ENCODE assay signal across 8 cellular contexts in the genomic region with DNA sequence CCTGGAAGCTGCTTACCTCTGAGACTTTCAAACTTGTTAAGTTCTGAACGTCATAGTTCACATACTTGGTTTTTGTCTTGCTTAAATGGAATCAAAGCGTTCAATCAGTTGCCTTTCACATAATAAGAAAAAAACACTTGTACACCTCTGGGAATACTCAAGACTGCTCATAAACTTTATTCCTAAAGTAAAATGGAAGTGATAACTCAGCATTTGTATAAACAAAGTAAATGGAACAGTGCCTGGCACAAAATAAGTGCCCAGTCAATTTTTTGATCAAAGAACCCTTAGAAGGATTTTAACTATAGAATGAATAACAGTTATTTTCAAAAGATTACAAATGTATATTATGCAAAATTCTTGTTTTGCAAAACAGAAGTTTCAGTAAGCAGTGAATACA. TPM values are rescaled to one million over a fixed set of nuclear protein-coding genes. Genes with fewer than 3 reads are reported as not detected.
DNase-seq lines count a peak whose midpoint lies in the region; ATAC-seq and TF ChIP-seq lines count a peak whose summit lies in the region.

No MANE protein-coding gene starts in this region.

- H3K36me3 Mint-ChIP-seq in HFFc6 (ENCODE audit: low read depth), result peaks cover 14% of the 10 kb centered on the region
- peaks cover 34% of the 10 kb centered on the region for H3K36me3 Mint-ChIP-seq in activated T-helper 2 cell treated with anti-CD3 and anti-CD28 coated beads, Interferon-gamma antibody, Interleukin-2, Interleukin-4, amounts not matched to agents 10 μg/mL and 5 μg/mL and 100 μg/mL, durations not matched to agents 14 hours and 24 hours and 36 hours (ENCODE audit: low read depth)
- peaks cover 11% of the 10 kb centered on the region for H3K36me3 Mint-ChIP-seq in stimulated activated memory B cell treated with anti-CD40 and anti-IgM and Interleukin-4, amounts not matched to agents 10 μg/mL and 1 μg/mL and 100 μg/mL, for 72 hours

- H3K9me3 Mint-ChIP-seq in HFFc6, result no peaks in the 10 kb centered on the region
- no peaks in the 10 kb centered on the region for H3K9me3 Mint-ChIP-seq in activated T-helper 2 cell treated with anti-CD3 and anti-CD28 coated beads, Interferon-gamma antibody, Interleukin-2, Interleukin-4, amounts not matched to agents 10 μg/mL and 5 μg/mL and 100 μg/mL, durations not matched to agents 14 hours and 24 hours and 36 hours
- H3K9me3 Mint-ChIP-seq in stimulated activated memory B cell treated with anti-CD40 and anti-IgM and Interleukin-4, amounts not matched to agents 10 μg/mL and 1 μg/mL and 100 μg/mL, for 72 hours, result no peaks in the 10 kb centered on the region

- intact Hi-C loops in activated T-helper 2 cell treated with anti-CD3 and anti-CD28 coated beads, Interferon-gamma antibody, Interleukin-2, Interleukin-4, amounts not matched to agents 10 μg/mL and 5 μg/mL and 100 μg/mL, durations not matched to agents 14 hours and 24 hours and 36 hours (cut with micrococcal nuclease), result loop anchor here (5.0 kb wide), 2 partner anchors 801 to 1501 kb away; partner anchors contain the start of gene KCNH8

- DNase-seq in HFFc6 (no peak), NCI-H1092 (lab: John Stamatoyannopoulos, UW) (no peak), NCI-H1930 (lab: John Stamatoyannopoulos, UW) (no peak), AML-193 (lab: John Stamatoyannopoulos, UW) (no peak)
- DNase-seq in activated T-helper 2 cell treated with anti-CD3 and anti-CD28 coated beads, Interferon-gamma antibody, Interleukin-2, Interleukin-4, amounts not matched to agents 10 μg/mL and 5 μg/mL and 100 μg/mL, durations not matched to agents 14 hours and 24 hours and 36 hours (ENCODE audit: low spot score), result no peak

- no peaks in the 10 kb centered on the region for H3K27me3 ChIP-seq in iPS-15b (ENCODE audit: control insufficient read depth, insufficient read depth, low read length)

- H3K27me3 Mint-ChIP-seq in HFFc6 (ENCODE audit: insufficient read depth), result no peaks in the 10 kb centered on the region; the same call in none of the 2 replicates
- peaks cover 2% of the 10 kb centered on the region for H3K27me3 Mint-ChIP-seq in activated T-helper 2 cell treated with anti-CD3 and anti-CD28 coated beads, Interferon-gamma antibody, Interleukin-2, Interleukin-4, amounts not matched to agents 10 μg/mL and 5 μg/mL and 100 μg/mL, durations not matched to agents 14 hours and 24 hours and 36 hours (ENCODE audit: low read depth)
- no peaks in the 10 kb centered on the region for H3K27me3 Mint-ChIP-seq in stimulated activated memory B cell treated with anti-CD40 and anti-IgM and Interleukin-4, amounts not matched to agents 10 μg/mL and 1 μg/mL and 100 μg/mL, for 72 hours

- H3K9me3 ChIP-seq in iPS-15b (ENCODE audit: control insufficient read depth, insufficient read depth, low read length), result no peaks in the 10 kb centered on the region

- peak overlapping the region; percentile 98 for H3K4me3 Mint-ChIP-seq in HFFc6
- H3K4me3 Mint-ChIP-seq in activated T-helper 2 cell treated with anti-CD3 and anti-CD28 coated beads, Interferon-gamma antibody, Interleukin-2, Interleukin-4, amounts not matched to agents 10 μg/mL and 5 μg/mL and 100 μg/mL, durations not matched to agents 14 hours and 24 hours and 36 hours (ENCODE audit: low read depth), result peak overlapping the region; percentile 98
- peak overlapping the region; percentile 82 for H3K4me3 Mint-ChIP-seq in stimulated activated memory B cell treated with anti-CD40 and anti-IgM and Interleukin-4, amounts not matched to agents 10 μg/mL and 1 μg/mL and 100 μg/mL, for 72 hours

- TF ChIP-seq CTCF in HFFc6 (IDR thresholded peaks at IDR 0.05), result no peak

- peak overlapping the region; percentile 91 for H3K9ac ChIP-seq in iPS-15b (ENCODE audit: low read depth, low read length)

- peak overlapping the region; percentile 99 for H3K27ac Mint-ChIP-seq in HFFc6
- peak overlapping the region; percentile 98 for H3K27ac Mint-ChIP-seq in activated T-helper 2 cell treated with anti-CD3 and anti-CD28 coated beads, Interferon-gamma antibody, Interleukin-2, Interleukin-4, amounts not matched to agents 10 μg/mL and 5 μg/mL and 100 μg/mL, durations not matched to agents 14 hours and 24 hours and 36 hours
- H3K27ac Mint-ChIP-seq in stimulated activated memory B cell treated with anti-CD40 and anti-IgM and Interleukin-4, amounts not matched to agents 10 μg/mL and 1 μg/mL and 100 μg/mL, for 72 hours, result peak overlapping the region; percentile 85

- H3K4me1 Mint-ChIP-seq in HFFc6 (ENCODE audit: low read depth), result peaks cover 42% of the 10 kb centered on the region
- H3K4me1 Mint-ChIP-seq in activated T-helper 2 cell treated with anti-CD3 and anti-CD28 coated beads, Interferon-gamma antibody, Interleukin-2, Interleukin-4, amounts not matched to agents 10 μg/mL and 5 μg/mL and 100 μg/mL, durations not matched to agents 14 hours and 24 hours and 36 hours (ENCODE audit: low read depth), result peaks cover 27% of the 10 kb centered on the region
- peaks cover 31% of the 10 kb centered on the region for H3K4me1 Mint-ChIP-seq in stimulated activated memory B cell treated with anti-CD40 and anti-IgM and Interleukin-4, amounts not matched to agents 10 μg/mL and 1 μg/mL and 100 μg/mL, for 72 hours

- peaks cover 8% of the 10 kb centered on the region for H3K4me1 ChIP-seq in iPS-15b (ENCODE audit: control insufficient read depth, insufficient read depth, low read length)

- H3K4me3 ChIP-seq in iPS-15b (ENCODE audit: low read depth, low read length), result peak overlapping the region; percentile 96

- ATAC-seq in stimulated activated memory B cell treated with anti-CD40 and anti-IgM and Interleukin-4, amounts not matched to agents 10 μg/mL and 1 μg/mL and 100 μg/mL, for 72 hours, result no peak
- no peak for ATAC-seq in GM21447 (IDR thresholded peaks at IDR 0.05; ENCODE audit: unreplicated experiment)

- peaks cover 10% of the 10 kb centered on the region for H3K36me3 ChIP-seq in iPS-15b (ENCODE audit: control insufficient read depth, insufficient read depth, low read length)

RNA-seq across cellular contexts. Expression of gene RAB5A, which starts 1.3 kb away (rescaled TPM):
- 10 to 100 TPM; 56.7 to 71.1 (median 66.0) TPM for total RNA-seq in HFFc6 (2021; fragmentation: NEBNext Ultra II Directional; extraction: Animal tissue kit (Norgen Biotek cat#: 25700))
- 43.5 and 49.5 TPM in 2 replicates for total RNA-seq in activated T-helper 2 cell treated with anti-CD3 and anti-CD28 coated beads, Interferon-gamma antibody, Interleukin-2, Interleukin-4, amounts not matched to agents 10 μg/mL and 5 μg/mL and 100 μg/mL, durations not matched to agents 14 hours and 24 hours and 36 hours

RNA-seq across cellular contexts. Expression of gene EFHB, which starts 14.2 kb away (rescaled TPM):
- total RNA-seq in HFFc6 (2021; fragmentation: NEBNext Ultra II Directional; extraction: Animal tissue kit (Norgen Biotek cat#: 25700)), result 1 to 10 TPM in 1 of 6 experiments, under 1 TPM in 4, not detected in 1; 0.40 to 1.2 (median 0.59) TPM
- total RNA-seq in activated T-helper 2 cell treated with anti-CD3 and anti-CD28 coated beads, Interferon-gamma antibody, Interleukin-2, Interleukin-4, amounts not matched to agents 10 μg/mL and 5 μg/mL and 100 μg/mL, durations not matched to agents 14 hours and 24 hours and 36 hours, result 0.94 TPM in 1 of 2 replicates, not detected in the other
